In genomic region chr3:63255819-63256218, GRCh38 we compare ENCODE assay signal across 17 cellular contexts. TPM values are rescaled to one million over a fixed set of nuclear protein-coding genes. Genes with fewer than 3 reads are reported as not detected.
"Had no signal": no experiment of that assay in that cellular context is flagged by ENCODE, and none has a peak within 500 bp of the region (broad histone marks: within the 10 kb centered on the region; RNA-seq: fewer than 3 reads in every experiment).

No MANE protein-coding gene starts in this region.

RNA-seq across cellular contexts. Expression of gene SYNPR, which starts 22.3 kb away (rescaled TPM):
- total RNA-seq: activated B cell treated with CpG ODN at 0.5 μM for 24 hours; activated CD4-positive, alpha-beta memory T cell treated with anti-CD3 and anti-CD28 coated beads for 36 hours; activated CD4-positive, alpha-beta T cell treated with anti-CD3 and anti-CD28 coated beads, Interleukin-2, amount 10 ng/mL, durations not matched to agents 24 days and 14 days; activated CD8-positive, alpha-beta memory T cell treated with anti-CD3 and anti-CD28 coated beads for 36 hours; activated CD8-positive, alpha-beta T cell treated with anti-CD3 and anti-CD28 coated beads for 36 hours; activated naive CD4-positive, alpha-beta T cell treated with anti-CD3 and anti-CD28 coated beads for 36 hours; activated naive CD4-positive, alpha-beta T cell treated with anti-CD3 and anti-CD28 coated beads, Interleukin-2, amount 50 U/mL, for 72 hours; activated naive CD8-positive, alpha-beta T cell treated with anti-CD3 and anti-CD28 coated beads for 36 hours; activated T-cell treated with anti-CD3 and anti-CD28 coated beads, Interleukin-2, amount 50 U/mL, for 4 hours; activated T-cell treated with anti-CD3 and anti-CD28 coated beads, Interleukin-2, amount 50 U/mL, for 72 hours; activated T-helper 1 cell treated with anti-CD3 and anti-CD28 coated beads, Interleukin-12 subunit alpha, Interleukin-12 subunit beta, Interleukin-2, Interleukin-4 antibody, amounts not matched to agents 30 ng/mL and 10 ng/mL and 1 ng/mL, durations not matched to agents 14 hours and 24 hours and 36 hours; activated T-helper 17 cell treated with anti-CD3 and anti-CD28 coated beads, Interleukin-2, amount 50 U/mL, for 72 hours; aorta; breast epithelium; T-helper 1 cell treated with Interleukin-12 subunit alpha and Interleukin-12 subunit beta and Interleukin-4 antibody, amounts not matched to agents 30 ng/mL and 1 ng/mL, for 36 hours; T-helper 17 cell; T-helper 2 cell treated with Interferon-gamma antibody and Interleukin-4, amounts not matched to agents 100 ng/mL and 5 ng/mL, for 36 hours had no signal
